ENCODE assay signal across 8 cellular contexts in genomic region chr7:101813414-101814019, GRCh38. TPM values are rescaled to one million over a fixed set of nuclear protein-coding genes. Genes with fewer than 3 reads are reported as not detected.
DNase-seq lines count a peak whose midpoint lies in the region; ATAC-seq and TF ChIP-seq lines count a peak whose summit lies in the region.

No MANE protein-coding gene starts in this region.

- H4K20me1 ChIP-seq in HCT116 (ENCODE audit: insufficient read depth), result no peaks in the 10 kb centered on the region
- peaks cover 15% of the 10 kb centered on the region for H4K20me1 ChIP-seq in smooth muscle cell (ENCODE audit: low read depth)

- TF ChIP-seq RAD21 in HCT116 (IDR thresholded peaks at IDR 0.05; ENCODE audit: low read depth), result no peak

- H3F3A ChIP-seq in smooth muscle cell (ENCODE audit: low read depth), result no peaks in the 10 kb centered on the region

- no peak for ATAC-seq in HCT116
- ATAC-seq in GM19324 (IDR thresholded peaks at IDR 0.05; ENCODE audit: low FRiP score, unreplicated experiment), result no peak

- H3K27ac ChIP-seq in HCT116 (ENCODE audit: low read depth, low read length), result peak overlapping the region; percentile 90; the same call in 1 of the 2 replicates
- peak overlapping the region; percentile 89 for H3K27ac ChIP-seq in RWPE1
- peak overlapping the region in 2 of 4 donors; percentile 37 to 83 for H3K27ac ChIP-seq in esophagus squamous epithelium
- H3K27ac ChIP-seq in smooth muscle cell (ENCODE audit: low read depth), result no peak overlapping the region

- H3K36me3 ChIP-seq in HCT116 (ENCODE audit: control insufficient read depth in 1 of 2, insufficient read depth in 2 of 2, low read length in 2 of 2), result no peaks in the 10 kb centered on the region
- no peaks in the 10 kb centered on the region for H3K36me3 ChIP-seq in esophagus squamous epithelium
- no peaks in the 10 kb centered on the region for H3K36me3 ChIP-seq in smooth muscle cell (ENCODE audit: low read depth)

- H3K27me3 ChIP-seq in HCT116 (ENCODE audit: insufficient read depth, low read length) (no peaks in the 10 kb centered on the region), esophagus squamous epithelium (peaks cover 0 to 7% (median 0%) of the 10 kb centered on the region in 4 donors), smooth muscle cell (ENCODE audit: low read depth) (no peaks in the 10 kb centered on the region)

- H3K4me2 ChIP-seq in HCT116 (ENCODE audit: low read length), result peak overlapping the region; percentile 92
- peak overlapping the region; percentile 97 for H3K4me2 ChIP-seq in smooth muscle cell

- no TSS peak for BruUV-seq in HCT116 (replicated peaks; lab: Mats Ljungman, UMichigan)

- DNase-seq in HCT116 (ENCODE audit: low read depth, low spot score) (no peak), RWPE1 (ENCODE audit: low spot score) (no peak), esophagus squamous epithelium (lab: John Stamatoyannopoulos, UW) (no peak), smooth muscle cell (lab: John Stamatoyannopoulos, UW; ENCODE audit: unreplicated experiment) (no peak), LoVo (ENCODE audit: low spot score) (no peak), NCI-H1694 (lab: John Stamatoyannopoulos, UW) (no peak)
- no peak for DNase-seq in activated CD4-positive, CD25-positive, alpha-beta regulatory T cell treated with anti-CD3 and anti-CD28 coated beads, Interleukin-2, amount 50 U/mL, for 72 hours

- no peaks in the 10 kb centered on the region for H3K9me2 ChIP-seq in HCT116 (ENCODE audit: insufficient read depth)

- 29 to 35% methylated on average over 5 of the region's 5 CpGs for WGBS in esophagus squamous epithelium, 2 donors
- WGBS in smooth muscle cell (ENCODE audit: low lambda C conversion rate), result 53% methylated on average over 5 of the region's 5 CpGs

- peak overlapping the region; percentile 88 for H3K9ac ChIP-seq in HCT116 (ENCODE audit: low read length)
- H3K9ac ChIP-seq in smooth muscle cell (ENCODE audit: low read depth), result no peak overlapping the region

- CTCF ChIA-PET in HCT116 (lab: Charles Lee) (interaction anchor here (1.6 kb wide), 2 partner anchors 8 to 70 kb away, joined by 4 to 7 read pairs; no protein-coding TSS in a partner anchor), RWPE1 (lab: Yijun Ruan, JAX) (interaction anchor here (0.6 to 1.6 kb wide), 7 partner anchors 14 to 423 kb away, joined by 3 to 9 read pairs (median 5); no protein-coding TSS in a partner anchor)

- peak overlapping the region; percentile 28 to 77 for H3K4me3 ChIP-seq in HCT116 (replicated peaks in 1 of 2; ENCODE audit: low read depth in 1 of 2, low read length in 2 of 2)
- H3K4me3 ChIP-seq in esophagus squamous epithelium, result peak overlapping the region; percentile 47 to 88 (median 85)
- H3K4me3 ChIP-seq in smooth muscle cell, result peak overlapping the region; percentile 86

- RAD21 ChIA-PET in HCT116 (lab: Charles Lee; ENCODE audit: low non-redundant PET in 1 of 2, low total read pairs in 2 of 2, uncharacterized antibody in 2 of 2, unreplicated experiment in 2 of 2), result interaction anchor here (0.7 to 1.3 kb wide), 2 partner anchors 29 to 271 kb away, joined by 3 read pairs; no protein-coding TSS in a partner anchor

- TF ChIP-seq POLR2A in HCT116 (IDR thresholded peaks at IDR 0.05; ENCODE audit: borderline replicate concordance, extremely low read depth, insufficient read depth, insufficient read length) (no peak), esophagus squamous epithelium (IDR thresholded peaks at IDR 0.05) (no peak)

- H3K4me1 ChIP-seq in HCT116 (ENCODE audit: control insufficient read depth in 1 of 2, insufficient read depth in 2 of 2, low read length in 2 of 2) (peaks cover 22 to 47% of the 10 kb centered on the region in 2 experiments), esophagus squamous epithelium (peaks cover 3 to 38% (median 8%) of the 10 kb centered on the region in 3 donors), smooth muscle cell (ENCODE audit: low read depth) (peaks cover 18% of the 10 kb centered on the region)

- no peaks in the 10 kb centered on the region for H3K9me3 ChIP-seq in HCT116 (ENCODE audit: control insufficient read depth in 1 of 2, insufficient read depth in 1 of 2, low read depth in 1 of 2, low read length in 2 of 2)
- H3K9me3 ChIP-seq in esophagus squamous epithelium, result no peaks in the 10 kb centered on the region
- H3K9me3 ChIP-seq in smooth muscle cell (replicated peaks; ENCODE audit: low read depth), result no peaks in the 10 kb centered on the region

- 0 out of 6 replicates have a peak, but pooled peaks of 1 of the 3 experiments have one; percentile 4 for TF ChIP-seq CTCF in HCT116 (IDR thresholded peaks at IDR 0.05 in 2 of 3, conservative IDR thresholded peaks at IDR 0.05 in 1 of 3; ENCODE audit: borderline replicate concordance in 1 of 3, insufficient read depth in 1 of 3, low read depth in 2 of 3, low read length in 2 of 3)
- no peak for TF ChIP-seq CTCF in RWPE1 (conservative IDR thresholded peaks at IDR 0.05; ENCODE audit: low read depth)
- no peak for TF ChIP-seq CTCF in esophagus squamous epithelium (IDR thresholded peaks at IDR 0.05)
- no peak for TF ChIP-seq CTCF in smooth muscle cell (IDR thresholded peaks at IDR 0.05; ENCODE audit: borderline replicate concordance, insufficient read depth, poor library complexity, severe bottlenecking)

- POLR2A ChIA-PET in HCT116 (lab: Charles Lee), result interaction anchor here (1.4 kb wide), 1 partner anchor 8 kb away, joined by 6 read pairs; no protein-coding TSS in a partner anchor
- POLR2A ChIA-PET in RWPE1 (lab: Yijun Ruan, JAX; ENCODE audit: low non-redundant PET), result interaction anchor here (0.6 kb wide), 1 partner anchor 197 kb away, joined by 8 read pairs; no protein-coding TSS in a partner anchor

- H3K79me2 ChIP-seq in HCT116 (ENCODE audit: insufficient read depth, low read length) (peaks cover 17% of the 10 kb centered on the region), smooth muscle cell (ENCODE audit: low read depth) (peaks cover 22% of the 10 kb centered on the region)

- peak overlapping the region; percentile 83 for H2AFZ ChIP-seq in HCT116 (ENCODE audit: low read depth, low read length, poor library complexity, severe bottlenecking)
- H2AFZ ChIP-seq in smooth muscle cell (ENCODE audit: low read depth), result no peak overlapping the region

- intact Hi-C loops in HCT116 (cut with micrococcal nuclease) (loop anchor here (1.0 to 10.0 kb wide), 5 partner anchors 125 to 423 kb away; no protein-coding TSS in a partner anchor), esophagus squamous epithelium (cut with DNase I) (loop anchor here (5.0 to 10.0 kb wide), 2 partner anchors 71 to 209 kb away; no protein-coding TSS in a partner anchor)

TF ChIP-seq in HCT116, 20 proteins besides CTCF, POLR2A, EP300 and RAD21:
- TF ChIP-seq EZH2phosphoT487 (IDR thresholded peaks at IDR 0.05; ENCODE audit: borderline replicate concordance) (no peak), SP1 (IDR thresholded peaks at IDR 0.05; ENCODE audit: low read depth) (0 out of 2 replicates have a peak, but pooled peaks have one; percentile 11)

RNA-seq across cellular contexts. Expression of gene CUX1, which starts 3.9 kb away (rescaled TPM):
- total RNA-seq in HCT116 (2021; ENCODE audit: unreplicated experiment) (68.9 TPM), esophagus squamous epithelium (10 to 100 TPM; 40.0 to 55.9 (median 47.3) TPM), smooth muscle cell (56.3 and 70.1 TPM in 2 replicates)
- polyA plus RNA-seq in HCT116 (2012), result 74.9 and 75.9 TPM in 2 replicates
- 67.5 and 78.4 TPM in 2 replicates for polyA plus RNA-seq in smooth muscle cell
